7 cellular contexts compared by ENCODE assay signal in the genomic region with DNA sequence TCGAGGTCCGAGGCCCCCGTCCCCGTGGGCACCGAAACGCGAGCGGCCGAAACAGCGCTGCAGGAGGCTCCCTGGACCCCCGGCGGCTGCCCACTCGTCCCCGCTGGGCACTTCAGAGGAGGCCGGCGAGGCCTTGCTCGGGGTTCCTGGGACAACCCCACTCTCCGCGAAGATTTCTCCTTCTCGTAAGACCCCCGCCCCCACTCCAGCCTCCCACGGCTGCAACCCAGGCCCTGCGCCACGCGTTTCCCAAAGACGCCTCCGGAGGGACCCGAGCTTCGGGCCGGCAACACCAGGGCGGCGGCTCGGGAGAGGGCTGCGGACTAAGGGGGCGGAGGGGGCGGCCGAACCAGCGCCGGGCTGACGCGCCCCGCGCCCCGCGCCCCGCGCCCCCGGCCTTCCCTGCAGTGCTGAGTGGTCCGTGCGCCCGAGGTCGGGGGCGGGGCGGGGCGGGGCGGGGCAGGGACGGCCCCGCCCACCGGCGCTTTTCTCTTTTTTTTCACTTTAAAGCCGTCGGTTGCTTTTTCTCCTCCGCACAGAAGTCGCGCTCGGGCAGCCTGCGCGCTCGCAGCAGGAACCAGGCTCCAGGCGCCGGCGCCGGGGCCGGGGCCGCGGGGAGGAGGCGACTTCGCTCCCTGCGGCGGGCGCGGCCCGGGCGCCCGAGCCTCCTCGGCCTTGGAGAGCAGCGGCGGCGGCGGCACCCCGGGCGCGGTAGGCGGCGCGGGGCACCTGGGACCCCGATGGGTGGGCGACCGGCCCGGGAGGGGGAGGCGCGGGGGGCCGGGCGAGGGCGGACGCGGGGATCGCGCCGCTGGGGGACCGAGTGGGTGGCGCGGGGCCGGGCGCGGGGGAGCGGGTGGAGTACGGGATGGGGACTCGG. TPM values are rescaled to one million over a fixed set of nuclear protein-coding genes. Genes with fewer than 3 reads are reported as not detected.
A peak's percentile ranks its signal among the peaks of the same experiment; 100 is the strongest.
DNase-seq lines count a peak whose midpoint lies in the region; ATAC-seq and TF ChIP-seq lines count a peak whose summit lies in the region.

A gene (plus strand): TSS at position 534 of the 880 bp plus-strand sequence. CDS start 62,998 bp downstream, outside the sequence.

- H3K36me3 ChIP-seq in KMS-11 (ENCODE audit: insufficient read depth) (no peaks in the 10 kb centered on the region), prostate gland (no peaks in the 10 kb centered on the region)

- H3K4me3 ChIP-seq in GM12875 (ENCODE audit: low read depth, low read length) (peak within 1 kb of the TSS; percentile 75), KMS-11 (IDR thresholded peaks at IDR 0.05; ENCODE audit: insufficient read depth, low read depth, low read length) (peak within 1 kb of the TSS; percentile 49), right cardiac atrium (ENCODE audit: low read length) (peak within 1 kb of the TSS; percentile 99), prostate gland (peak within 1 kb of the TSS; percentile 81 to 94)

- intact Hi-C loops in T-helper 1 cell treated with Interleukin-12 subunit alpha and Interleukin-12 subunit beta and Interleukin-4 antibody, amounts not matched to agents 30 ng/mL and 1 ng/mL, for 36 hours (cut with micrococcal nuclease) = loop anchor here (1.0 kb wide), 2 partner anchors 8 to 137 kb away; no protein-coding TSS in a partner anchor
- intact Hi-C loops in right cardiac atrium (cut with DNase I) (loop anchor here in 3 of 4 donors (5.0 to 10.0 kb wide), 4 partner anchors 92 to 195 kb away; no protein-coding TSS in a partner anchor), prostate gland (cut with DNase I) (loop anchor here (5.0 kb wide), 1 partner anchor 80 kb away; no protein-coding TSS in a partner anchor)

- peaks cover 48% of the 10 kb centered on the region for H3K4me1 ChIP-seq in KMS-11 (ENCODE audit: low read depth, poor library complexity, severe bottlenecking)
- H3K4me1 ChIP-seq in right cardiac atrium (ENCODE audit: control insufficient read depth, insufficient read depth, low read length) = peaks cover 14% of the 10 kb centered on the region
- no peaks in the 10 kb centered on the region for H3K4me1 ChIP-seq in prostate gland (replicated peaks)

- H3K27me3 ChIP-seq in KMS-11 (ENCODE audit: insufficient read depth, low read depth) = no peaks in the 10 kb centered on the region; the same call in 1 of the 2 replicates
- H3K27me3 ChIP-seq in right cardiac atrium (ENCODE audit: control insufficient read depth, insufficient read depth) = no peaks in the 10 kb centered on the region
- no peaks in the 10 kb centered on the region for H3K27me3 ChIP-seq in prostate gland (replicated peaks; ENCODE audit: insufficient read depth)

- H2AFZ ChIP-seq in KMS-11 (ENCODE audit: low read depth) = peak within 1 kb of the TSS; percentile 55

- WGBS in right cardiac atrium = 1% methylated on average over 118 of the region's 119 CpGs
- 1% methylated on average over 69 of the region's 119 CpGs for WGBS in prostate gland

- TF ChIP-seq POLR2A in prostate gland (IDR thresholded peaks at IDR 0.05) = peak; percentile 73

- peak; percentile 76 to 78 for ATAC-seq in right cardiac atrium

- TF ChIP-seq CTCF in GM12875 (IDR thresholded peaks at IDR 0.05; ENCODE audit: borderline replicate concordance, insufficient read depth, low read depth, low read length) (no peak), KMS-11 (conservative IDR thresholded peaks at IDR 0.05; ENCODE audit: low read depth, low read length) (no peak), prostate gland (IDR thresholded peaks at IDR 0.05) (peak in 1 of 4 experiments; percentile 13)

- peaks cover 36% of the 10 kb centered on the region for H3K79me2 ChIP-seq in KMS-11 (ENCODE audit: insufficient read depth, low read depth)

- H3K27ac ChIP-seq in KMS-11 = no peak within 1 kb of the TSS
- H3K27ac ChIP-seq in angular gyrus (ENCODE audit: low read depth, low read length) = peak within 1 kb of the TSS; percentile 65
- H3K27ac ChIP-seq in right cardiac atrium (ENCODE audit: low read length) = peak within 1 kb of the TSS; percentile 96
- H3K27ac ChIP-seq in prostate gland = peak within 1 kb of the TSS; percentile 86 to 92

- H3K9me3 ChIP-seq in right cardiac atrium (ENCODE audit: control insufficient read depth, low read length) (no peaks in the 10 kb centered on the region), prostate gland (no peaks in the 10 kb centered on the region)

- H3K4me2 ChIP-seq in KMS-11 = peak within 1 kb of the TSS; percentile 95

- DNase-seq in right cardiac atrium = peak; percentile 76 to 91 (median 89)
- peak; percentile 78 for DNase-seq in prostate gland (ENCODE audit: low spot score)
- no peak for DNase-seq in NCI-H2107 (lab: John Stamatoyannopoulos, UW)

- H4K20me1 ChIP-seq in KMS-11 (ENCODE audit: insufficient read depth) = no peaks in the 10 kb centered on the region

- H3K9ac ChIP-seq in KMS-11 = peak within 1 kb of the TSS; percentile 44

RNA-seq across cellular contexts. Expression of the gene that starts here (rescaled TPM):
- total RNA-seq in T-helper 1 cell treated with Interleukin-12 subunit alpha and Interleukin-12 subunit beta and Interleukin-4 antibody, amounts not matched to agents 30 ng/mL and 1 ng/mL, for 36 hours = 22.8 TPM in 2 replicates
- total RNA-seq in right cardiac atrium (10 to 100 TPM; 15.5 to 24.0 (median 18.0) TPM), prostate gland (10 to 100 TPM; 29.0 to 57.1 TPM)
- polyA plus RNA-seq in right cardiac atrium = 16.5 TPM

Comparison
In these comparisons a context has a peak if more than half of its experiments do, and no peak if none do; other contexts are left out.
1. H3K4me3 ChIP-seq: peak in every context shown above with its lines; median percentile 99 in right cardiac atrium; 88 in prostate gland; 75 in GM12875; 49 in KMS-11.